ENCODE assay signal across 13 cellular contexts in genomic region chr9:88133547-88133946, GRCh38. TPM values are rescaled to one million over a fixed set of nuclear protein-coding genes. Genes with fewer than 3 reads are reported as not detected.
"Had no signal": no experiment of that assay in that cellular context is flagged by ENCODE, and none has a peak within 500 bp of the region (broad histone marks: within the 10 kb centered on the region; RNA-seq: fewer than 3 reads in every experiment).

No MANE protein-coding gene starts in this region.

RNA-seq across cellular contexts. Expression of gene SPATA31C2, which starts 4.7 kb away (rescaled TPM):
- total RNA-seq: dermis microvascular lymphatic vessel endothelial cell, esophagus squamous epithelium, heart right ventricle, left colon, left ventricle myocardium superior, lower lobe of right lung, mesenteric fat pad, mononuclear cell, natural killer cell, omental fat pad, progenitor cell of endocrine pancreas, sciatic nerve, urinary bladder had no signal
